ENCODE assay signal across 18 cellular contexts in the genomic region with DNA sequence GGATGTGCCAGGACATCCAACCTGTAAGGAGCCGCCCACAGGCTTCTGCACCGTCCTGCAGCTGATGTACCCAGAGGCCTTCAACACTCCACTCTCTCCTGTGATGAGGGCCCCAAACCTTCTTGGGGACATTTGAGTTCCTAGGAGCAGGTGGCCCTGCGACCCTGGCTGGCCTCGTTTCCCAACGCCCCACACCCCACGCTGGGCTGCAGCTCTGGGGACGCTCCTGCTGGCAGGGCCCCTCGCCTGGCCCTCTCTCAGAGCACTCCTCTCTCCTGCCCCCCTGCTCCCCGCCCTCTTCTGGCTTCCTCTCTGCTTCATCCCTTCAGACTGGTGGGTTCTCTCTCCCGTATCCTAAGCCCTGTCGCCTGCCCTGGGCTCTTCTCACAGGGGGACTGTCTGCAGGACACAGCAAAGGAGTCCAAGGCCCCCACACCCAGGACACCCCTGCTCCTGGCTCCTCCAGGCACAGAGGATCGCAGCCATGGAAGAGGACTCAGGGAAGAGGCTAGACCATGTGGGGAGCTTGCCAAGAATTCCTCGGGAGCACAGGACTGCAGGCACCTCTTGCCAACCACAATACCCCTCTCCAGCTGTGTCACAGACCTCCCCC.
"Had no signal": no experiment of that assay in that cellular context is flagged by ENCODE, and none has a peak within 500 bp of the region (broad histone marks: within the 10 kb centered on the region; RNA-seq: fewer than 3 reads in every experiment).

No MANE protein-coding gene starts in this region.

- H3K36me3 ChIP-seq: heart left ventricle, stomach, thoracic aorta, transverse colon had no signal

- H3K79me2 ChIP-seq: parathyroid adenoma had no signal

- H3K36me3 Mint-ChIP-seq: mesothelial cell of epicardium had no signal

- H3K9me3 ChIP-seq: psoas muscle, transverse colon had no signal

- H2AFZ ChIP-seq: parathyroid adenoma had no signal

- H3K27ac Mint-ChIP-seq: mesothelial cell of epicardium, nephron had no signal

- H3K27ac ChIP-seq: heart left ventricle, parathyroid adenoma, psoas muscle, skin epidermis, stomach, thoracic aorta, transverse colon had no signal

- DNase-seq: effector memory CD4-positive, alpha-beta T cell; heart left ventricle; hippocampal formation; retina; stimulated activated CD4-positive, alpha-beta T cell treated with anti-CD3 and anti-CD28 coated beads, Interleukin-12 subunit alpha, Interleukin-12 subunit beta, amount 100 ng/mL, for 4 hours; stimulated activated CD4-positive, alpha-beta T cell treated with anti-CD3 and anti-CD28 coated beads, Interleukin-2, amount 100 ng/mL, for 48 hours; stomach; substantia nigra; transverse colon had no signal

- H3K4me1 ChIP-seq: heart left ventricle, parathyroid adenoma, psoas muscle, stomach, transverse colon had no signal

- H3K4me3 ChIP-seq: heart left ventricle, psoas muscle, skin epidermis, stomach, thoracic aorta, transverse colon had no signal

- H3K27me3 ChIP-seq: transverse colon had no signal

- H3K4me3 Mint-ChIP-seq: mesothelial cell of epicardium, nephron had no signal

- H3K4me1 Mint-ChIP-seq: mesothelial cell of epicardium had no signal

- H3K9ac ChIP-seq: parathyroid adenoma had no signal

- ATAC-seq: esophagus mucosa, heart left ventricle, left lobe of liver, psoas muscle, sciatic nerve had no signal
